1 cellular context compared by ENCODE assay signal in the genomic region with DNA sequence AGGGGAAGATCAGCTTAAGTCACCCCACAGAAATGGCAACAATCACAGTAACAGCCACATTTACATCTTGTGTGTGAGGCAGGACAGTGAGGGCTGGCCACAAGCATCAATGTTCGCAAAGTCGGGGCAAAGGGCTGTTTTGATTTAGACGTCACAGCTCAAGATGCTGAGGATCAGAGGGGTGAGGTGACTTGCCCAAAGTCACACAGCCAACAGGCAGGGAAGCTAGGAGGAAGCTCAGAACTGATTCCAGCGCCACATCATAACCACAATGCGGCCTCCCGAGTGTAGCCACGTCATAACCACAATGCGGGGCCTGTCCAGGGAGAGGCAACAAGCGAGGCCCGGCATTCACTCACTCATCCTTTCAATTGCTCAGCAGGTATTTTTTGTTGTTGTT.
TF ChIP-seq lines count a peak whose summit lies in the region.

No MANE protein-coding gene starts in this region.

TF ChIP-seq in H1, 55 proteins besides CTCF, POLR2A, EP300 and RAD21 (continued from another document):
- TF ChIP-seq CHD7 (IDR thresholded peaks at IDR 0.05; ENCODE audit: insufficient replicate concordance, low read length) (no peak), CBX5 (IDR thresholded peaks at IDR 0.05; ENCODE audit: low read depth, low read length) (no peak), KDM4A (IDR thresholded peaks at IDR 0.05; ENCODE audit: low read depth, low read length, severe bottlenecking) (no peak), SRF (IDR thresholded peaks at IDR 0.05; ENCODE audit: low read depth, low read length) (no peak), SUZ12 (IDR thresholded peaks at IDR 0.05; ENCODE audit: low read length) (no peak), RNF2 (IDR thresholded peaks at IDR 0.05; ENCODE audit: borderline replicate concordance, low read depth, low read length, missing control alignments, poor library complexity, severe bottlenecking) (no peak), CBX8 (IDR thresholded peaks at IDR 0.05; ENCODE audit: borderline replicate concordance, low read depth, low read length) (no peak), CEBPB (IDR thresholded peaks at IDR 0.05; ENCODE audit: low read depth, low read length) (no peak)
TF ChIP-seq in H1: peak in this region for 0.
